In the genomic region with DNA sequence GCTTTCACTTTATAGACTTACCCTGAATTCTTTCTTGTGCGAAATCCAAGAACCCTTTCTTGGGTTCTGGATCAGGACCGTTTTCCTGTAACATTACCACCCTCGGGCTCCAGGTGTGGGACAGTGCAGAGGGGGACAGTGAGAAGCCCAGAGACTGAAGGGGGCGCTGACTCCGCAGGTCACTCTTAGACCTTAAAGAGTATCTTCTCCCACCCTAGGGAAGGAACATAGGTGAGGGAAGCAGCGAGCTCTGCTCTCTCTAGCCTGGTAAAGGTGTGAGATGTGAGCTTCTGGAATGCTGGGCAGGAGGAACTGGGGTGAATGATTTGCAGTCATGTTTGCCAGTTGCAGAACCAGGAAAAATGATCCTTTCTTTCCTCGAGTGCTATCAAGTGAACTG, we compare ENCODE assay signal across 27 cellular contexts.
"Had no signal": no experiment of that assay in that cellular context is flagged by ENCODE, and none has a peak within 500 bp of the region (broad histone marks: within the 10 kb centered on the region; RNA-seq: fewer than 3 reads in every experiment).

No MANE protein-coding gene starts in this region.

- H3K4me1 ChIP-seq: ascending aorta, breast epithelium, colonic mucosa had no signal

- H3K36me3 ChIP-seq: ascending aorta, breast epithelium, cardiac muscle cell, colonic mucosa, WERI-Rb-1 had no signal

- H3K4me3 ChIP-seq: ascending aorta, breast epithelium, cardiac muscle cell, colonic mucosa had no signal

- DNase-seq: activated CD4-positive, alpha-beta memory T cell treated with anti-CD3 and anti-CD28 coated beads, Interleukin-2, amount 10 ng/mL, durations not matched to agents 7 days and 5 days; activated CD4-positive, alpha-beta T cell treated with anti-CD3 and anti-CD28 coated beads for 36 hours; activated CD4-positive, alpha-beta T cell treated with anti-CD3 and anti-CD28 coated beads, Interleukin-2, amount 10 ng/mL, durations not matched to agents 24 days and 14 days; activated CD4-positive, CD25-positive, alpha-beta regulatory T cell; activated CD4-positive, CD25-positive, alpha-beta regulatory T cell treated with anti-CD3 and anti-CD28 coated beads, Interleukin-2, amount 50 U/mL, for 72 hours; activated CD8-positive, alpha-beta memory T cell treated with anti-CD3 and anti-CD28 coated beads, Interleukin-2, amount 50 U/mL, for 48 hours; activated gamma-delta T cell; activated naive CD4-positive, alpha-beta T cell; activated naive CD4-positive, alpha-beta T cell treated with anti-CD3 and anti-CD28 coated beads, Interleukin-2, amount 10 ng/mL, durations not matched to agents 7 days and 5 days; activated naive CD8-positive, alpha-beta T cell treated with anti-CD3 and anti-CD28 coated beads, Interleukin-2, amount 10 ng/mL, durations not matched to agents 7 days and 5 days; activated T-cell treated with anti-CD3 and anti-CD28 coated beads for 4 hours; activated T-cell treated with anti-CD3 and anti-CD28 coated beads, Interleukin-2, amount 50 U/mL, for 24 hours; activated T-cell treated with anti-CD3 and anti-CD28 coated beads, Interleukin-2, amount 50 U/mL, for 72 hours; central memory CD4-positive, alpha-beta T cell; cerebellar nuclear complex; colonic mucosa; effector CD8-positive, alpha-beta T cell; foreskin fibroblast; head of caudate nucleus; T-helper 9 cell; WERI-Rb-1 had no signal

- H3K27me3 ChIP-seq: ascending aorta, breast epithelium, colonic mucosa had no signal

- ATAC-seq: activated CD4-positive, alpha-beta T cell treated with anti-CD3 and anti-CD28 coated beads for 36 hours; activated naive CD4-positive, alpha-beta T cell treated with anti-CD3 and anti-CD28 coated beads, Interleukin-2, amount 50 U/mL, for 72 hours; activated T-cell treated with anti-CD3 and anti-CD28 coated beads, Interleukin-2, amount 50 U/mL, for 72 hours; esophagus mucosa had no signal

- H3K27ac ChIP-seq: ascending aorta, breast epithelium, cardiac muscle cell, colonic mucosa, WERI-Rb-1 had no signal

- H3K9me3 ChIP-seq: ascending aorta, breast epithelium, colonic mucosa had no signal

- FAIRE-seq: frontal cortex had no signal
